ENCODE assay signal across 8 cellular contexts in the genomic region with DNA sequence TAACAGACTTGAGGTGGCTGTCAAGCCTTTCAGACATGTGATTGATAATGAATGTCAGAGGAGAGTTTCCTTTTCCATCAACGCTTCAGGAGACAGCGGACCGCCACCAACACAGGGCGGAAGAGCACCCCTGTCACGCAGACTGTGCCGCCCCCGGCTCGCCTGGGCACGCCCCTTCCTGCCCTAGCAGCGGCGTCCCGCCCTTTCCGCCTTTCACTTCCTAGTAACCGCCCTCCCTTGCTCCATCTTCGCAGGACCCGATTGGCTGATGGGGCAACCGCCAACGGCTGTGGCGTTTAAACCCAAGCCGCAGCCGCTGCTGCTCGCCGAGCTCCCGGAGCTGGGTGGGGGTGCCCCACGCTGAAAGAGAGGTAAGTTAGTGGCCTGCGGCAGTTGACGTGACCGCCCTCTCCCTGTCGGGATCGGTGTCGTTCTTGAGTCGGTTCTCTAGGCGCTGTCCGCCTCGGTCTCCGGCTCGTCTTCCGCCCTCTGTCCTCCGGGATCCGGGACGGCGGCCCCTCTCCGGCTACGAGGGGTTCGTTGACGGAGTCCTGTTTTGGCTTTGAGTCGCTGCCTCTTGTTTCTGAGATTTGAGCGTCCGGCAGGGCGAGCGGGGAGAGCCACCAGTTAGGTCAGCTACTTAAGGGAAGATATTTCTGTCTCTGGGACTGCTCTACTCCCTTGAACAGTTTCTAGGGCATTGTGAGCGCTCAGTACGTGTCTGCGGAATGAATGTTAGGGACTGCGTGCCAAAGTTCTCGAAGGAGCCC. TPM values are rescaled to one million over a fixed set of nuclear protein-coding genes. Genes with fewer than 3 reads are reported as not detected.
DNase-seq lines count a peak whose midpoint lies in the region; ATAC-seq, FAIRE-seq and TF ChIP-seq lines count a peak whose summit lies in the region.

A gene with protein sequence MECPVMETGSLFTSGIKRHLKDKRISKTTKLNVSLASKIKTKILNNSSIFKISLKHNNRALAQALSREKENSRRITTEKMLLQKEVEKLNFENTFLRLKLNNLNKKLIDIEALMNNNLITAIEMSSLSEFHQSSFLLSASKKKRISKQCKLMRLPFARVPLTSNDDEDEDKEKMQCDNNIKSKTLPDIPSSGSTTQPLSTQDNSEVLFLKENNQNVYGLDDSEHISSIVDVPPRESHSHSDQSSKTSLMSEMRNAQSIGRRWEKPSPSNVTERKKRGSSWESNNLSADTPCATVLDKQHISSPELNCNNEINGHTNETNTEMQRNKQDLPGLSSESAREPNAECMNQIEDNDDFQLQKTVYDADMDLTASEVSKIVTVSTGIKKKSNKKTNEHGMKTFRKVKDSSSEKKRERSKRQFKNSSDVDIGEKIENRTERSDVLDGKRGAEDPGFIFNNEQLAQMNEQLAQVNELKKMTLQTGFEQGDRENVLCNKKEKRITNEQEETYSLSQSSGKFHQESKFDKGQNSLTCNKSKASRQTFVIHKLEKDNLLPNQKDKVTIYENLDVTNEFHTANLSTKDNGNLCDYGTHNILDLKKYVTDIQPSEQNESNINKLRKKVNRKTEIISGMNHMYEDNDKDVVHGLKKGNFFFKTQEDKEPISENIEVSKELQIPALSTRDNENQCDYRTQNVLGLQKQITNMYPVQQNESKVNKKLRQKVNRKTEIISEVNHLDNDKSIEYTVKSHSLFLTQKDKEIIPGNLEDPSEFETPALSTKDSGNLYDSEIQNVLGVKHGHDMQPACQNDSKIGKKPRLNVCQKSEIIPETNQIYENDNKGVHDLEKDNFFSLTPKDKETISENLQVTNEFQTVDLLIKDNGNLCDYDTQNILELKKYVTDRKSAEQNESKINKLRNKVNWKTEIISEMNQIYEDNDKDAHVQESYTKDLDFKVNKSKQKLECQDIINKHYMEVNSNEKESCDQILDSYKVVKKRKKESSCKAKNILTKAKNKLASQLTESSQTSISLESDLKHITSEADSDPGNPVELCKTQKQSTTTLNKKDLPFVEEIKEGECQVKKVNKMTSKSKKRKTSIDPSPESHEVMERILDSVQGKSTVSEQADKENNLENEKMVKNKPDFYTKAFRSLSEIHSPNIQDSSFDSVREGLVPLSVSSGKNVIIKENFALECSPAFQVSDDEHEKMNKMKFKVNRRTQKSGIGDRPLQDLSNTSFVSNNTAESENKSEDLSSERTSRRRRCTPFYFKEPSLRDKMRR (plus strand): TSS at position 326 of the 770 bp plus-strand sequence. CDS start 6,769 bp downstream, outside the sequence.

- peaks cover 2% of the 10 kb centered on the region for H3K9me3 Mint-ChIP-seq in activated naive CD8-positive, alpha-beta T cell treated with anti-CD3 and anti-CD28 coated beads, Interleukin-2, amount 10 ng/mL, durations not matched to agents 7 days and 5 days
- H3K9me3 Mint-ChIP-seq in glutamatergic neuron (ENCODE audit: unreplicated experiment) (no peaks in the 10 kb centered on the region), osteocyte (ENCODE audit: unreplicated experiment) (no peaks in the 10 kb centered on the region)

- peaks cover 17% of the 10 kb centered on the region for H3K36me3 Mint-ChIP-seq in activated naive CD8-positive, alpha-beta T cell treated with anti-CD3 and anti-CD28 coated beads, Interleukin-2, amount 10 ng/mL, durations not matched to agents 7 days and 5 days
- H3K36me3 Mint-ChIP-seq in glutamatergic neuron (ENCODE audit: unreplicated experiment) (no peaks in the 10 kb centered on the region), osteocyte (ENCODE audit: unreplicated experiment) (peaks cover 2% of the 10 kb centered on the region)

- DNase-seq in GM12891 (ENCODE audit: insufficient read length, low spot score) (peak; percentile 79), NCI-H1417 treated with DMSO at 0.1 percent for 48 hours (lab: John Stamatoyannopoulos, UW) (peak; percentile 68), SW 1271 (lab: John Stamatoyannopoulos, UW) (peak; percentile 79 to 96), glutamatergic neuron (peak; percentile 95), osteocyte (ENCODE audit: extremely low spot score, unreplicated experiment) (peak; percentile 96), thyroid gland (peak; percentile 93 to 95)
- peak; percentile 96 for DNase-seq in activated naive CD8-positive, alpha-beta T cell treated with anti-CD3 and anti-CD28 coated beads, Interleukin-2, amount 10 ng/mL, durations not matched to agents 7 days and 5 days

- intact Hi-C loops in thyroid gland (cut with DNase I) = no loop called here

- peak within 1 kb of the TSS; percentile 94 for H3K4me3 Mint-ChIP-seq in activated naive CD8-positive, alpha-beta T cell treated with anti-CD3 and anti-CD28 coated beads, Interleukin-2, amount 10 ng/mL, durations not matched to agents 7 days and 5 days
- peak within 1 kb of the TSS; percentile 94 for H3K4me3 Mint-ChIP-seq in glutamatergic neuron (ENCODE audit: unreplicated experiment)
- peak within 1 kb of the TSS; percentile 91 for H3K4me3 Mint-ChIP-seq in osteocyte (ENCODE audit: unreplicated experiment)

- H3K4me1 ChIP-seq in thyroid gland = peaks cover 3 to 6% of the 10 kb centered on the region in 2 donors

- H3K27me3 Mint-ChIP-seq in activated naive CD8-positive, alpha-beta T cell treated with anti-CD3 and anti-CD28 coated beads, Interleukin-2, amount 10 ng/mL, durations not matched to agents 7 days and 5 days = peaks cover 8% of the 10 kb centered on the region
- H3K27me3 Mint-ChIP-seq in glutamatergic neuron (ENCODE audit: unreplicated experiment) (no peaks in the 10 kb centered on the region), osteocyte (ENCODE audit: unreplicated experiment) (peaks cover 10% of the 10 kb centered on the region)

- peak; percentile 100 for FAIRE-seq in GM12891 (lab: Jason Lieb, UNC)

- H3K4me1 Mint-ChIP-seq in activated naive CD8-positive, alpha-beta T cell treated with anti-CD3 and anti-CD28 coated beads, Interleukin-2, amount 10 ng/mL, durations not matched to agents 7 days and 5 days = peaks cover 25% of the 10 kb centered on the region
- H3K4me1 Mint-ChIP-seq in glutamatergic neuron (ENCODE audit: low read depth, unreplicated experiment) (peaks cover 5% of the 10 kb centered on the region), osteocyte (ENCODE audit: unreplicated experiment) (peaks cover 19% of the 10 kb centered on the region)

- H3K27me3 ChIP-seq in thyroid gland = no peaks in the 10 kb centered on the region

- H3K27ac Mint-ChIP-seq in activated naive CD8-positive, alpha-beta T cell treated with anti-CD3 and anti-CD28 coated beads, Interleukin-2, amount 10 ng/mL, durations not matched to agents 7 days and 5 days = peak within 1 kb of the TSS; percentile 85
- H3K27ac Mint-ChIP-seq in glutamatergic neuron (ENCODE audit: unreplicated experiment) (peak within 1 kb of the TSS; percentile 60), osteocyte (ENCODE audit: unreplicated experiment) (peak within 1 kb of the TSS; percentile 77)

- TF ChIP-seq POLR2A in GM12891 (IDR thresholded peaks at IDR 0.05; ENCODE audit: low read depth, low read length) (peak; percentile 87), thyroid gland (IDR thresholded peaks at IDR 0.05) (peak in 1 of 2 donors; percentile 79)

- no peak within 1 kb of the TSS for H3K27ac ChIP-seq in thyroid gland

- peak within 1 kb of the TSS; percentile 25 to 67 (median 38) for H3K4me3 ChIP-seq in thyroid gland (replicated peaks in 1 of 3)

- ATAC-seq in HG02798 (IDR thresholded peaks at IDR 0.05; ENCODE audit: poor library complexity, unreplicated experiment) = peak; percentile 100
- peak; percentile 99 for ATAC-seq in activated naive CD8-positive, alpha-beta T cell treated with anti-CD3 and anti-CD28 coated beads, Interleukin-2, amount 10 ng/mL, durations not matched to agents 7 days and 5 days (ENCODE audit: low read depth)

- H3K9me3 ChIP-seq in thyroid gland = no peaks in the 10 kb centered on the region

- WGBS in thyroid gland, 2 donors = 0 to 1% methylated on average over 35 to 42 of the region's 56 CpGs

- POLR2A ChIA-PET in activated naive CD8-positive, alpha-beta T cell treated with anti-CD3 and anti-CD28 coated beads, Interleukin-2, amount 10 ng/mL, durations not matched to agents 7 days and 5 days (lab: Charles Lee) = interaction anchor here (0.6 to 2.1 kb wide), 6 partner anchors 10 to 338 kb away, joined by 3 to 13 read pairs (median 6); partner anchors contain the start of genes CLK1 and KCTD18

- no peak for TF ChIP-seq CTCF in glutamatergic neuron (IDR thresholded peaks at IDR 0.05; ENCODE audit: partially characterized antibody, unreplicated experiment)
- no peak for TF ChIP-seq CTCF in osteocyte (IDR thresholded peaks at IDR 0.05)
- no peak for TF ChIP-seq CTCF in thyroid gland (IDR thresholded peaks at IDR 0.05)

- no peaks in the 10 kb centered on the region for H3K36me3 ChIP-seq in thyroid gland

TF ChIP-seq in GM12891, 5 proteins besides CTCF, POLR2A, EP300 and RAD21:
- TF ChIP-seq POLR2AphosphoS5 (IDR thresholded peaks at IDR 0.05; ENCODE audit: low read depth, low read length) (peak; percentile 79; the same call in 1 of the 2 replicates), POU2F2 (IDR thresholded peaks at IDR 0.05; ENCODE audit: low read depth, low read length) (0 out of 2 replicates have a peak, but pooled peaks have one; percentile 12), PAX5 (IDR thresholded peaks at IDR 0.05; ENCODE audit: insufficient read depth, low read length, severe bottlenecking) (no peak), SPI1 (IDR thresholded peaks at IDR 0.05; ENCODE audit: low read depth, low read length) (0 out of 2 replicates have a peak, but pooled peaks have one; percentile 53), TAF1 (IDR thresholded peaks at IDR 0.05; ENCODE audit: low read depth, low read length) (peak; percentile 45)
TF ChIP-seq in GM12891: peak in this region for 4.

RNA-seq across cellular contexts. Expression of the gene that starts here (rescaled TPM):
- 9.3 TPM for polyA plus RNA-seq in GM12891 (2012; ENCODE audit: low read depth, missing spikeins)
- total RNA-seq in activated naive CD8-positive, alpha-beta T cell treated with anti-CD3 and anti-CD28 coated beads, Interleukin-2, amount 10 ng/mL, durations not matched to agents 7 days and 5 days = 10 to 100 TPM; 35.0 to 37.4 TPM
- total RNA-seq in glutamatergic neuron (ENCODE audit: unreplicated experiment) (6.6 TPM), osteocyte (5.2 and 5.7 TPM in 2 replicates), thyroid gland (1 to 10 TPM; 1.6 to 5.2 (median 3.2) TPM)
